ENCODE assay signal across 30 cellular contexts in genomic region chr22:49565516-49565855, GRCh38.
"Had no signal": no experiment of that assay in that cellular context is flagged by ENCODE, and none has a peak within 500 bp of the region (broad histone marks: within the 10 kb centered on the region; RNA-seq: fewer than 3 reads in every experiment).

No MANE protein-coding gene starts in this region.

- H3K27me3 Mint-ChIP-seq: activated naive CD8-positive, alpha-beta T cell; effector memory CD8-positive, alpha-beta T cell; stimulated activated naive B cell treated with anti-CD40 and anti-IgM and Interleukin-4, amounts not matched to agents 10 μg/mL and 1 μg/mL and 100 μg/mL, for 72 hours had no signal

- H3K36me3 Mint-ChIP-seq: brain had no signal

- H3K27ac ChIP-seq: ascending aorta, cardiac muscle cell, gastroesophageal sphincter, hepatocyte, lower lobe of right lung, pancreas, prostate gland, stomach, suprapubic skin, tibial nerve, VCaP had no signal

- H3K9me3 Mint-ChIP-seq: brain; effector memory CD8-positive, alpha-beta T cell; nephron progenitor cell; T-helper 1 cell treated with Interleukin-12 subunit alpha and Interleukin-12 subunit beta and Interleukin-4 antibody, amounts not matched to agents 30 μg/mL and 1 μg/mL, for 36 hours had no signal

- ATAC-seq: effector memory CD8-positive, alpha-beta T cell; gastroesophageal sphincter; lower lobe of right lung; mucosa of descending colon; pancreas; stimulated activated naive B cell treated with anti-CD40 and anti-IgM and Interleukin-4, amounts not matched to agents 10 μg/mL and 1 μg/mL and 100 μg/mL, for 72 hours had no signal

- H3K27me3 ChIP-seq: ascending aorta, cardiac muscle cell, hepatocyte, pancreas, stomach, tibial nerve had no signal

- H3K9me3 ChIP-seq: ascending aorta, gastroesophageal sphincter, lower lobe of right lung, mucosa of descending colon, pancreas, prostate gland, stomach, suprapubic skin, tibial nerve had no signal

- H3K4me3 Mint-ChIP-seq: activated naive CD8-positive, alpha-beta T cell; brain; effector memory CD8-positive, alpha-beta T cell; nephron progenitor cell; stimulated activated naive B cell treated with anti-CD40 and anti-IgM and Interleukin-4, amounts not matched to agents 10 μg/mL and 1 μg/mL and 100 μg/mL, for 72 hours; T-helper 1 cell treated with Interleukin-12 subunit alpha and Interleukin-12 subunit beta and Interleukin-4 antibody, amounts not matched to agents 30 μg/mL and 1 μg/mL, for 36 hours had no signal

- H3K36me3 ChIP-seq: ascending aorta, cardiac muscle cell, gastroesophageal sphincter, lower lobe of right lung, pancreas, prostate gland, stomach, suprapubic skin, tibial nerve had no signal

- DNase-seq: activated CD4-positive, alpha-beta T cell treated with anti-CD3 and anti-CD28 coated beads for 4 hours; activated CD4-positive, alpha-beta T cell treated with anti-CD3 and anti-CD28 coated beads, Interleukin-2, amount 50 U/mL, for 4 hours; activated T-cell treated with anti-CD3 and anti-CD28 coated beads for 4 hours; cerebellar nuclear complex; cortex of kidney; effector memory CD8-positive, alpha-beta T cell; lower lobe of right lung; mesenchymal stem cell; mucosa of descending colon; nephron progenitor cell; pancreas; retina; stimulated activated CD4-positive, alpha-beta T cell treated with anti-CD3 and anti-CD28 coated beads, Interleukin-15, amount 100 ng/mL, for 24 hours; stimulated activated CD4-positive, alpha-beta T cell treated with anti-CD3 and anti-CD28 coated beads, Interleukin-2, amount 100 ng/mL, for 24 hours; stimulated activated naive B cell treated with anti-CD40 and anti-IgM and Interleukin-4, amounts not matched to agents 10 μg/mL and 1 μg/mL and 100 μg/mL, for 72 hours; stomach; SW 1271; T-helper 9 cell had no signal

- H3K27ac Mint-ChIP-seq: activated naive CD8-positive, alpha-beta T cell; effector memory CD8-positive, alpha-beta T cell; nephron progenitor cell; stimulated activated naive B cell treated with anti-CD40 and anti-IgM and Interleukin-4, amounts not matched to agents 10 μg/mL and 1 μg/mL and 100 μg/mL, for 72 hours; T-helper 1 cell treated with Interleukin-12 subunit alpha and Interleukin-12 subunit beta and Interleukin-4 antibody, amounts not matched to agents 30 μg/mL and 1 μg/mL, for 36 hours had no signal

- H3K4me3 ChIP-seq: ascending aorta, cardiac muscle cell, gastroesophageal sphincter, hepatocyte, lower lobe of right lung, mucosa of descending colon, pancreas, prostate gland, smooth muscle cell, stomach, suprapubic skin, tibial nerve had no signal

- H3K4me1 Mint-ChIP-seq: brain, nephron progenitor cell had no signal

- H3K4me1 ChIP-seq: ascending aorta, gastroesophageal sphincter, lower lobe of right lung, pancreas, prostate gland, stomach, suprapubic skin, tibial nerve had no signal
